In genomic region chr9:75878461-75878860, GRCh38 we compare ENCODE assay signal across 27 cellular contexts.
"Had no signal": no experiment of that assay in that cellular context is flagged by ENCODE, and none has a peak within 500 bp of the region (broad histone marks: within the 10 kb centered on the region; RNA-seq: fewer than 3 reads in every experiment).

No MANE protein-coding gene starts in this region.

- H3K4me2 ChIP-seq: KMS-11, PC-9 had no signal

- DNase-seq: activated CD4-positive, alpha-beta T cell treated with anti-CD3 and anti-CD28 coated beads for 36 hours; activated CD4-positive, alpha-beta T cell treated with anti-CD3 and anti-CD28 coated beads, Interleukin-2, amount 10 ng/mL, durations not matched to agents 7 days and 5 days; activated CD4-positive, alpha-beta T cell treated with anti-CD3 and anti-CD28 coated beads, Interleukin-2, amount 50 U/mL, for 48 hours; activated CD8-positive, alpha-beta T cell treated with anti-CD3 and anti-CD28 coated beads, Interleukin-2, amount 10 ng/mL, durations not matched to agents 7 days and 5 days; activated gamma-delta T cell; activated naive CD4-positive, alpha-beta T cell treated with Interleukin-2 at 50 U/mL for 16 hours; activated naive CD8-positive, alpha-beta T cell treated with anti-CD3 and anti-CD28 coated beads, Interleukin-2, amount 10 ng/mL, durations not matched to agents 7 days and 5 days; activated T-cell treated with anti-CD3 and anti-CD28 coated beads, Interleukin-2, amount 50 U/mL, for 24 hours; central memory CD4-positive, alpha-beta T cell; NCI-H1092 treated with DMSO at 0.1 percent for 48 hours; NCI-H1417; NCI-H146; NCI-H187; NCI-H2029 treated with DMSO at 0.1 percent for 48 hours; NCI-H2107; NCI-H2171; NCI-H510A; NCI-H69; NK-92 treated with Interleukin-12 subunit alpha and Interleukin-12 subunit beta, amount 100 ng/mL, for 24 hours; PC-9; Right ventricle myocardium superior; T1000 had no signal

- H3K9ac ChIP-seq: KMS-11 had no signal

- H3K27ac ChIP-seq: brain microvascular endothelial cell, KMS-11, PC-9 had no signal

- H3K4me1 Mint-ChIP-seq: activated CD4-positive, alpha-beta T cell treated with anti-CD3 and anti-CD28 coated beads for 36 hours; activated CD4-positive, alpha-beta T cell treated with anti-CD3 and anti-CD28 coated beads, Interleukin-2, amount 10 ng/mL, durations not matched to agents 7 days and 5 days; activated naive CD8-positive, alpha-beta T cell treated with anti-CD3 and anti-CD28 coated beads, Interleukin-2, amount 10 ng/mL, durations not matched to agents 7 days and 5 days had no signal

- H3K36me3 ChIP-seq: brain microvascular endothelial cell had no signal

- H3K27ac Mint-ChIP-seq: activated CD4-positive, alpha-beta T cell treated with anti-CD3 and anti-CD28 coated beads for 36 hours; activated CD4-positive, alpha-beta T cell treated with anti-CD3 and anti-CD28 coated beads, Interleukin-2, amount 10 ng/mL, durations not matched to agents 7 days and 5 days; activated CD8-positive, alpha-beta T cell treated with anti-CD3 and anti-CD28 coated beads, Interleukin-2, amount 10 ng/mL, durations not matched to agents 7 days and 5 days; activated naive CD4-positive, alpha-beta T cell treated with anti-CD3 and anti-CD28 coated beads, Interleukin-2, amount 50 U/mL, for 24 hours; activated naive CD8-positive, alpha-beta T cell treated with anti-CD3 and anti-CD28 coated beads, Interleukin-2, amount 10 ng/mL, durations not matched to agents 7 days and 5 days; activated T-cell treated with anti-CD3 and anti-CD28 coated beads, Interleukin-2, amount 50 U/mL, for 24 hours; activated T-helper 2 cell treated with anti-CD3 and anti-CD28 coated beads, Interferon-gamma antibody, Interleukin-2, Interleukin-4, amounts not matched to agents 10 μg/mL and 5 μg/mL and 100 μg/mL, durations not matched to agents 14 hours and 24 hours and 36 hours had no signal

- H3K36me3 Mint-ChIP-seq: activated naive CD4-positive, alpha-beta T cell treated with anti-CD3 and anti-CD28 coated beads, Interleukin-2, amount 50 U/mL, for 24 hours; activated naive CD8-positive, alpha-beta T cell treated with anti-CD3 and anti-CD28 coated beads, Interleukin-2, amount 10 ng/mL, durations not matched to agents 7 days and 5 days had no signal

- H3K4me3 ChIP-seq: PC-9 had no signal

- H3K4me3 Mint-ChIP-seq: activated CD4-positive, alpha-beta T cell treated with anti-CD3 and anti-CD28 coated beads for 36 hours; activated CD4-positive, alpha-beta T cell treated with anti-CD3 and anti-CD28 coated beads, Interleukin-2, amount 10 ng/mL, durations not matched to agents 7 days and 5 days; activated CD8-positive, alpha-beta T cell treated with anti-CD3 and anti-CD28 coated beads, Interleukin-2, amount 10 ng/mL, durations not matched to agents 7 days and 5 days; activated naive CD4-positive, alpha-beta T cell treated with anti-CD3 and anti-CD28 coated beads, Interleukin-2, amount 50 U/mL, for 24 hours; activated naive CD8-positive, alpha-beta T cell treated with anti-CD3 and anti-CD28 coated beads, Interleukin-2, amount 10 ng/mL, durations not matched to agents 7 days and 5 days; activated T-cell treated with anti-CD3 and anti-CD28 coated beads, Interleukin-2, amount 50 U/mL, for 24 hours had no signal

- H3K9me3 Mint-ChIP-seq: activated CD4-positive, alpha-beta T cell treated with anti-CD3 and anti-CD28 coated beads, Interleukin-2, amount 10 ng/mL, durations not matched to agents 7 days and 5 days; activated naive CD4-positive, alpha-beta T cell treated with anti-CD3 and anti-CD28 coated beads, Interleukin-2, amount 50 U/mL, for 24 hours; activated T-cell treated with anti-CD3 and anti-CD28 coated beads, Interleukin-2, amount 50 U/mL, for 24 hours; activated T-helper 2 cell treated with anti-CD3 and anti-CD28 coated beads, Interferon-gamma antibody, Interleukin-2, Interleukin-4, amounts not matched to agents 10 μg/mL and 5 μg/mL and 100 μg/mL, durations not matched to agents 14 hours and 24 hours and 36 hours had no signal

- H3K27me3 ChIP-seq: brain microvascular endothelial cell had no signal

- H3K27me3 Mint-ChIP-seq: activated naive CD4-positive, alpha-beta T cell treated with anti-CD3 and anti-CD28 coated beads, Interleukin-2, amount 50 U/mL, for 24 hours; activated T-cell treated with anti-CD3 and anti-CD28 coated beads, Interleukin-2, amount 50 U/mL, for 24 hours had no signal

- ATAC-seq: activated CD4-positive, alpha-beta T cell treated with anti-CD3 and anti-CD28 coated beads for 36 hours; activated CD4-positive, CD25-positive, alpha-beta regulatory T cell treated with anti-CD3 and anti-CD28 coated beads, Interleukin-2, amount 50 U/mL, for 24 hours; activated CD8-positive, alpha-beta T cell treated with anti-CD3 and anti-CD28 coated beads, Interleukin-2, amount 10 ng/mL, durations not matched to agents 7 days and 5 days had no signal
